6 cellular contexts compared by ENCODE assay signal in the genomic region with DNA sequence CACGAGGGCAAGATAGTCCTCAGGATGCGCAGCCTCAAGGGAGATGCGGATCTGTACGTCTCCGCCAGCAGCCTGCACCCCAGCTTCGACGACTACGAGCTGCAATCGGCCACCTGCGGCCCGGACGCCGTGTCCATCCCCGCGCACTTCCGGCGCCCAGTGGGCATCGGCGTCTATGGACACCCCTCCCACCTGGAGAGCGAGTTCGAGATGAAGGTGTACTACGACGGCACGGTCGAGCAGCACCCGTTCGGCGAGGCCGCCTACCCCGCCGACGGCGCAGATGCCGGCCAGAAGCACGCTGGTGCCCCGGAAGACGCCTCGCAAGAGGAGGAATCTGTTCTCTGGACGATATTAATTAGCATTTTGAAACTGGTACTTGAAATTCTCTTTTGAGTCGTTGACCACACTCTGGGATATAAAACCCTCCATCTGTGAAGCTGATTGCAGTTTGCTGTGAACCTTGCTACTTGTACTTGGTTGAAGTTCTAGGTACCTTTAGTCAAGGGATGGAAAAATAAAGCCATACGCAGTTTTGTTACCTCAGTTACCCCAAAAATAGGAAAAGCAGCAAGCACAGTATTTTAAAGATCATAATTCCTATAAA.
DNase-seq lines count a peak whose midpoint lies in the region; ATAC-seq lines count a peak whose summit lies in the region.

No MANE protein-coding gene starts in this region.

- H3K4me3 ChIP-seq in iPS-15b (ENCODE audit: low read depth, low read length) (peak overlapping the region; percentile 92), stomach smooth muscle (ENCODE audit: low read length in 2 of 2) (peak overlapping the region; percentile 93 to 95)

- peak overlapping the region; percentile 88 for H3K9ac ChIP-seq in iPS-15b (ENCODE audit: low read depth, low read length)
- H3K9ac ChIP-seq in stomach smooth muscle (ENCODE audit: low read length in 2 of 2): peak overlapping the region; percentile 83 to 91

- H3K36me3 ChIP-seq in iPS-15b (ENCODE audit: control insufficient read depth, insufficient read depth, low read length) (peaks cover 12% of the 10 kb centered on the region), stomach smooth muscle (ENCODE audit: control insufficient read depth in 2 of 2, insufficient read depth in 2 of 2, low read length in 2 of 2) (peaks cover 3 to 5% of the 10 kb centered on the region in 2 donors)

- DNase-seq in activated CD4-positive, alpha-beta T cell treated with anti-CD3 and anti-CD28 coated beads, Interleukin-2, amount 50 U/mL, for 24 hours (ENCODE audit: low read depth in 1 of 2, low spot score in 1 of 2): peak; percentile 26 to 28
- no peak for DNase-seq in NCI-H1694 treated with DMSO at 0.1 percent for 48 hours (lab: John Stamatoyannopoulos, UW)

- H3K9me3 ChIP-seq in iPS-15b (ENCODE audit: control insufficient read depth, insufficient read depth, low read length): no peaks in the 10 kb centered on the region
- no peaks in the 10 kb centered on the region for H3K9me3 ChIP-seq in stomach smooth muscle (ENCODE audit: control insufficient read depth in 2 of 2, low read length in 2 of 2)

- H3K27me3 ChIP-seq in iPS-15b (ENCODE audit: control insufficient read depth, insufficient read depth, low read length): no peaks in the 10 kb centered on the region
- no peaks in the 10 kb centered on the region for H3K27me3 ChIP-seq in stomach smooth muscle (ENCODE audit: control insufficient read depth in 1 of 2, insufficient read depth in 2 of 2, low read length in 2 of 2)

- H3K4me1 ChIP-seq in iPS-15b (ENCODE audit: control insufficient read depth, insufficient read depth, low read length) (peaks cover 14% of the 10 kb centered on the region), stomach smooth muscle (ENCODE audit: control insufficient read depth, insufficient read depth, low read length) (peaks cover 18% of the 10 kb centered on the region)

- peak overlapping the region; percentile 89 for H3K27ac ChIP-seq in stomach smooth muscle (ENCODE audit: low read length)

- ATAC-seq in GM18907 (IDR thresholded peaks at IDR 0.05; ENCODE audit: unreplicated experiment): peak; percentile 26
- peak; percentile 14 for ATAC-seq in HG03139 (IDR thresholded peaks at IDR 0.05; ENCODE audit: unreplicated experiment)
